Comparison of ENCODE assay signal across 8 cellular contexts in genomic region chr7:55415173-55415778, GRCh38. TPM values are rescaled to one million over a fixed set of nuclear protein-coding genes. Genes with fewer than 3 reads are reported as not detected.
DNase-seq lines count a peak whose midpoint lies in the region; ATAC-seq, FAIRE-seq and TF ChIP-seq lines count a peak whose summit lies in the region.

No MANE protein-coding gene starts in this region.

- no peaks in the 10 kb centered on the region for H3K9me3 ChIP-seq in T-helper 17 cell (ENCODE audit: control insufficient read depth, low read length, poor library complexity, severe bottlenecking)
- no peaks in the 10 kb centered on the region for H3K9me3 ChIP-seq in right atrium auricular region
- H3K9me3 ChIP-seq in small intestine (ENCODE audit: control insufficient read depth, low read depth), result no peaks in the 10 kb centered on the region

- H3K27ac ChIP-seq in 22Rv1, result no peak overlapping the region
- no peak overlapping the region for H3K27ac ChIP-seq in right atrium auricular region
- no peak overlapping the region for H3K27ac ChIP-seq in small intestine (ENCODE audit: low read depth in 1 of 2, low read length in 1 of 2)

- peaks cover 2% of the 10 kb centered on the region for H3K36me3 Mint-ChIP-seq in T-helper 17 cell (ENCODE audit: low read depth)

- peak overlapping the region; percentile 57 for H3K27ac Mint-ChIP-seq in T-helper 17 cell

- peaks cover 2% of the 10 kb centered on the region for H3K4me1 Mint-ChIP-seq in T-helper 17 cell

- no peaks in the 10 kb centered on the region for H3K27me3 Mint-ChIP-seq in T-helper 17 cell

- ATAC-seq in GM18498 (IDR thresholded peaks at IDR 0.05; ENCODE audit: unreplicated experiment) (peak; percentile 85), HG02852 (IDR thresholded peaks at IDR 0.05; ENCODE audit: unreplicated experiment) (peak; percentile 94), T-helper 17 cell (peak; percentile 100)

- no peaks in the 10 kb centered on the region for H3K4me1 ChIP-seq in right atrium auricular region
- H3K4me1 ChIP-seq in small intestine (ENCODE audit: control insufficient read depth in 2 of 2, insufficient read depth in 1 of 2, low read depth in 1 of 2, low read length in 1 of 2), result no peaks in the 10 kb centered on the region

- H3K36me3 ChIP-seq in right atrium auricular region, result no peaks in the 10 kb centered on the region
- H3K36me3 ChIP-seq in small intestine (ENCODE audit: control insufficient read depth in 2 of 2, insufficient read depth in 2 of 2, low read length in 2 of 2), result peaks cover 0 to 2% of the 10 kb centered on the region in 2 donors

- 40 to 47% (median 41%) methylated on average over 6 of the region's 6 CpGs for WGBS in small intestine, 3 donors

- no peaks in the 10 kb centered on the region for H3K27me3 ChIP-seq in right atrium auricular region
- H3K27me3 ChIP-seq in small intestine (ENCODE audit: control insufficient read depth in 2 of 2, insufficient read depth in 2 of 2, low read length in 2 of 2), result no peaks in the 10 kb centered on the region

- no peak overlapping the region for H3K4me3 Mint-ChIP-seq in T-helper 17 cell

- DNase-seq in NCI-H146 treated with DMSO at 0.1 percent for 48 hours (lab: John Stamatoyannopoulos, UW; ENCODE audit: unreplicated experiment) (peak; percentile 54), T-helper 17 cell (peak; percentile 56 to 78 (median 68)), amniotic epithelial cell (ENCODE audit: low read depth) (peak; percentile 49), right atrium auricular region (ENCODE audit: low spot score) (peak; percentile 82), small intestine (peak; percentile 82)

- TF ChIP-seq CTCF in 22Rv1 (IDR thresholded peaks at IDR 0.05) (peak; percentile 99), right atrium auricular region (IDR thresholded peaks at IDR 0.05) (peak; percentile 53 to 91)

- FAIRE-seq in small intestine (lab: Jason Lieb, UNC), result no peak

- H3K4me3 ChIP-seq in right atrium auricular region (no peak overlapping the region), small intestine (ENCODE audit: low read depth in 1 of 2, low read length in 2 of 2) (no peak overlapping the region)

RNA-seq across cellular contexts. Expression of gene LANCL2, which starts 50.1 kb away (rescaled TPM):
- 10 to 100 TPM in 1 of 2 donors, 1 to 10 TPM in 1; 6.6 to 11.0 TPM for total RNA-seq in T-helper 17 cell
- 10 to 100 TPM in 1 of 2 donors, 1 to 10 TPM in 1; 6.7 to 10.6 TPM for total RNA-seq in right atrium auricular region
- polyA plus RNA-seq in small intestine, result 10 to 100 TPM; 12.1 to 14.3 (median 13.2) TPM
